22 cellular contexts compared by ENCODE assay signal in genomic region chr1:151135433-151136385, GRCh38. TPM values are rescaled to one million over a fixed set of nuclear protein-coding genes. Genes with fewer than 3 reads are reported as not detected.
DNase-seq lines count a peak whose midpoint lies in the region; ATAC-seq, FAIRE-seq and TF ChIP-seq lines count a peak whose summit lies in the region.
"Had no signal": no experiment of that assay in that cellular context is flagged by ENCODE, and none has a peak within 500 bp of the region (broad histone marks: within the 10 kb centered on the region; RNA-seq: fewer than 3 reads in every experiment).

No MANE protein-coding gene starts in this region.

- WGBS in GM12878 (ENCODE audit: insufficient coverage, insufficient replicate concordance, low lambda C conversion rate, missing lambda C conversion rate): 51% methylated on average over 12 of the region's 12 CpGs

- H3K9ac ChIP-seq in GM12878 (ENCODE audit: control insufficient read depth, insufficient read depth, low read length): no peak overlapping the region

- H4K20me1 ChIP-seq in GM12878 (ENCODE audit: control insufficient read depth, insufficient read depth): no peaks in the 10 kb centered on the region

- no peak for TF ChIP-seq EP300 in GM12878 (IDR thresholded peaks at IDR 0.05; ENCODE audit: borderline replicate concordance in 1 of 2, control insufficient read depth in 1 of 2, low read depth in 2 of 2, low read length in 2 of 2)

- no peak overlapping the region for H3K27ac ChIP-seq in GM12878 (ENCODE audit: control insufficient read depth, insufficient read depth)
- H3K27ac ChIP-seq: A549, ascending aorta, right atrium auricular region had no signal

- H3K4me2 ChIP-seq in GM12878 (ENCODE audit: control insufficient read depth, insufficient read depth): no peak overlapping the region
- H3K4me2 ChIP-seq: A549 had no signal

- CTCF ChIA-PET in activated CD4-positive, alpha-beta T cell treated with anti-CD3 and anti-CD28 coated beads, Interleukin-2, amount 10 ng/mL, durations not matched to agents 7 days and 5 days (lab: Charles Lee): interaction anchor here (1.0 to 2.9 kb wide), 6 partner anchors 8 to 38 kb away, joined by 4 to 11 read pairs (median 4); partner anchors contain the start of gene TNFAIP8L2
- CTCF ChIA-PET in GM12878 (lab: Yijun Ruan, JAX): interaction anchor here (1.5 to 2.6 kb wide), 3 partner anchors 19 to 36 kb away, joined by 4 to 15 read pairs (median 7); no protein-coding TSS in a partner anchor

- POLR2A ChIA-PET in activated CD4-positive, alpha-beta T cell treated with anti-CD3 and anti-CD28 coated beads, Interleukin-2, amount 10 ng/mL, durations not matched to agents 7 days and 5 days (lab: Charles Lee): interaction anchor here (0.6 kb wide), 1 partner anchor 11 kb away, joined by 4 read pairs; the partner anchor contains the start of gene SEMA6C
- POLR2A ChIA-PET in GM12878 (lab: Charles Lee): no interaction called here

- H3K4me3 ChIP-seq in GM12878: no peak overlapping the region
- H3K4me3 ChIP-seq: A549, ascending aorta, right atrium auricular region had no signal

- no peaks in the 10 kb centered on the region for H3K36me3 Mint-ChIP-seq in activated CD4-positive, alpha-beta T cell treated with anti-CD3 and anti-CD28 coated beads, Interleukin-2, amount 10 ng/mL, durations not matched to agents 24 days and 14 days (ENCODE audit: low read depth)
- no peaks in the 10 kb centered on the region for H3K36me3 Mint-ChIP-seq in activated CD4-positive, alpha-beta T cell treated with anti-CD3 and anti-CD28 coated beads, Interleukin-2, amount 10 ng/mL, durations not matched to agents 7 days and 5 days (ENCODE audit: low read depth)
- H3K36me3 Mint-ChIP-seq in stimulated activated effector memory CD8-positive, alpha-beta T cell treated with anti-CD3 and anti-CD28 coated beads, Interleukin-12 subunit alpha, Interleukin-12 subunit beta, amount 100 ng/mL, for 72 hours: no peaks in the 10 kb centered on the region
- H3K36me3 Mint-ChIP-seq: CD14-positive monocyte had no signal

- SMC1A ChIA-PET in GM12878 (lab: Charles Lee; ENCODE audit: uncharacterized antibody, unreplicated experiment): no interaction called here

- H3K4me1 ChIP-seq in GM12878 (ENCODE audit: control insufficient read depth, insufficient read depth, low read length): peaks cover 8% of the 10 kb centered on the region; the same call in 1 of the 2 replicates
- H3K4me1 ChIP-seq: A549, ascending aorta had no signal

- H3K36me3 ChIP-seq in GM12878 (ENCODE audit: control insufficient read depth in 2 of 2, insufficient read depth in 2 of 2, low read length in 1 of 2): no peaks in the 10 kb centered on the region

- no peak overlapping the region for H3K27ac Mint-ChIP-seq in activated CD4-positive, alpha-beta T cell treated with anti-CD3 and anti-CD28 coated beads, Interleukin-2, amount 10 ng/mL, durations not matched to agents 24 days and 14 days
- no peak overlapping the region for H3K27ac Mint-ChIP-seq in activated CD4-positive, alpha-beta T cell treated with anti-CD3 and anti-CD28 coated beads, Interleukin-2, amount 10 ng/mL, durations not matched to agents 7 days and 5 days
- H3K27ac Mint-ChIP-seq in stimulated activated effector memory CD8-positive, alpha-beta T cell treated with anti-CD3 and anti-CD28 coated beads, Interleukin-12 subunit alpha, Interleukin-12 subunit beta, amount 100 ng/mL, for 72 hours: peak overlapping the region; percentile 65
- H3K27ac Mint-ChIP-seq: activated CD4-positive, alpha-beta T cell treated with anti-CD3 and anti-CD28 coated beads for 36 hours had no signal

- no peak for FAIRE-seq in GM12878 (lab: Jason Lieb, UNC)
- FAIRE-seq: A549, colon, urothelium cell line had no signal

- no TSS peak for BruUV-seq in GM12878 (replicated peaks; lab: Mats Ljungman, UMichigan)

- no peak overlapping the region for H3K4me3 Mint-ChIP-seq in activated CD4-positive, alpha-beta T cell treated with anti-CD3 and anti-CD28 coated beads, Interleukin-2, amount 10 ng/mL, durations not matched to agents 24 days and 14 days
- H3K4me3 Mint-ChIP-seq in activated CD4-positive, alpha-beta T cell treated with anti-CD3 and anti-CD28 coated beads, Interleukin-2, amount 10 ng/mL, durations not matched to agents 7 days and 5 days: no peak overlapping the region
- H3K4me3 Mint-ChIP-seq in stimulated activated effector memory CD8-positive, alpha-beta T cell treated with anti-CD3 and anti-CD28 coated beads, Interleukin-12 subunit alpha, Interleukin-12 subunit beta, amount 100 ng/mL, for 72 hours: no peak overlapping the region
- H3K4me3 Mint-ChIP-seq: activated CD4-positive, alpha-beta T cell treated with anti-CD3 and anti-CD28 coated beads for 36 hours; CD14-positive monocyte had no signal

- H3K4me1 Mint-ChIP-seq in activated CD4-positive, alpha-beta T cell treated with anti-CD3 and anti-CD28 coated beads, Interleukin-2, amount 10 ng/mL, durations not matched to agents 24 days and 14 days: peaks cover 6% of the 10 kb centered on the region
- H3K4me1 Mint-ChIP-seq in activated CD4-positive, alpha-beta T cell treated with anti-CD3 and anti-CD28 coated beads, Interleukin-2, amount 10 ng/mL, durations not matched to agents 7 days and 5 days: peaks cover 18% of the 10 kb centered on the region
- no peaks in the 10 kb centered on the region for H3K4me1 Mint-ChIP-seq in stimulated activated effector memory CD8-positive, alpha-beta T cell treated with anti-CD3 and anti-CD28 coated beads, Interleukin-12 subunit alpha, Interleukin-12 subunit beta, amount 100 ng/mL, for 72 hours

- DNase-seq in activated CD4-positive, alpha-beta T cell treated with anti-CD3 and anti-CD28 coated beads, Interleukin-2, amount 10 ng/mL, durations not matched to agents 24 days and 14 days: peak; percentile 59
- DNase-seq in activated CD4-positive, alpha-beta T cell treated with anti-CD3 and anti-CD28 coated beads, Interleukin-2, amount 10 ng/mL, durations not matched to agents 7 days and 5 days: no peak
- no peak for DNase-seq in GM12878 (ENCODE audit: low read depth, low spot score)
- DNase-seq in stimulated activated effector memory CD8-positive, alpha-beta T cell treated with anti-CD3 and anti-CD28 coated beads, Interleukin-12 subunit alpha, Interleukin-12 subunit beta, amount 100 ng/mL, for 72 hours (ENCODE audit: low spot score in 2 of 2): no peak
- DNase-seq in iPS-NIHi7 (ENCODE audit: extremely low spot score): no peak
- DNase-seq: activated CD4-positive, alpha-beta T cell treated with anti-CD3 and anti-CD28 coated beads for 36 hours; activated CD8-positive, alpha-beta memory T cell treated with anti-CD3 and anti-CD28 coated beads, Interleukin-2, amount 50 U/mL, for 48 hours; activated gamma-delta T cell treated with Interleukin-2 at 50 U/mL for 16 hours; DMS79; hippocampal formation; midbrain; NCI-H1694; NCI-H345; SIG-M5 had no signal

- H3K27me3 Mint-ChIP-seq in activated CD4-positive, alpha-beta T cell treated with anti-CD3 and anti-CD28 coated beads, Interleukin-2, amount 10 ng/mL, durations not matched to agents 24 days and 14 days: peaks cover 4% of the 10 kb centered on the region
- H3K27me3 Mint-ChIP-seq in activated CD4-positive, alpha-beta T cell treated with anti-CD3 and anti-CD28 coated beads, Interleukin-2, amount 10 ng/mL, durations not matched to agents 7 days and 5 days: peaks cover 5% of the 10 kb centered on the region
- H3K27me3 Mint-ChIP-seq: activated CD4-positive, alpha-beta T cell treated with anti-CD3 and anti-CD28 coated beads for 36 hours had no signal

- no peaks in the 10 kb centered on the region for H3K9me3 Mint-ChIP-seq in activated CD4-positive, alpha-beta T cell treated with anti-CD3 and anti-CD28 coated beads, Interleukin-2, amount 10 ng/mL, durations not matched to agents 24 days and 14 days
- H3K9me3 Mint-ChIP-seq in activated CD4-positive, alpha-beta T cell treated with anti-CD3 and anti-CD28 coated beads, Interleukin-2, amount 10 ng/mL, durations not matched to agents 7 days and 5 days: no peaks in the 10 kb centered on the region
- H3K9me3 Mint-ChIP-seq in stimulated activated effector memory CD8-positive, alpha-beta T cell treated with anti-CD3 and anti-CD28 coated beads, Interleukin-12 subunit alpha, Interleukin-12 subunit beta, amount 100 ng/mL, for 72 hours: no peaks in the 10 kb centered on the region

- ATAC-seq in GM12878: peak; percentile 22
- no peak for ATAC-seq in stimulated activated effector memory CD8-positive, alpha-beta T cell treated with anti-CD3 and anti-CD28 coated beads, Interleukin-12 subunit alpha, Interleukin-12 subunit beta, amount 100 ng/mL, for 72 hours
- ATAC-seq in HG03025 (IDR thresholded peaks at IDR 0.05; ENCODE audit: low FRiP score, unreplicated experiment): no peak
- ATAC-seq: activated CD4-positive, alpha-beta T cell treated with anti-CD3 and anti-CD28 coated beads for 36 hours had no signal

- RAD21 ChIA-PET in GM12878 (lab: Charles Lee; ENCODE audit: unreplicated experiment): interaction anchor here (1.1 to 1.2 kb wide), 2 partner anchors 21 to 32 kb away, joined by 3 to 5 read pairs; partner anchors contain the start of gene TNFAIP8L2

- TF ChIP-seq CTCF in GM12878 (IDR thresholded peaks at IDR 0.05 in 2 of 3, conservative IDR thresholded peaks at IDR 0.05 in 1 of 3; ENCODE audit: control insufficient read depth in 2 of 3, extremely low read depth in 1 of 3, insufficient read depth in 1 of 3, low read depth in 3 of 3, low read length in 3 of 3): no peak

- intact Hi-C loops in activated CD4-positive, alpha-beta T cell treated with anti-CD3 and anti-CD28 coated beads, Interleukin-2, amount 10 ng/mL, durations not matched to agents 24 days and 14 days (cut with micrococcal nuclease): no loop called here
- intact Hi-C loops in GM12878 (cut with micrococcal nuclease; ENCODE audit: unreplicated experiment): no loop called here

- no peak overlapping the region for H2AFZ ChIP-seq in GM12878 (ENCODE audit: control insufficient read depth, low read depth, low read length)

- in situ Hi-C loops in GM12878 (cut with MboI): no loop called here

- H3K27me3 ChIP-seq in GM12878 (replicated peaks in 1 of 2; ENCODE audit: control insufficient read depth in 2 of 2, insufficient read depth in 2 of 2, low read length in 1 of 2): no peaks in the 10 kb centered on the region
- H3K27me3 ChIP-seq: ascending aorta, right atrium auricular region had no signal

- H3K9me3 ChIP-seq in GM12878 (replicated peaks; ENCODE audit: control insufficient read depth, insufficient read depth, low read length): no peaks in the 10 kb centered on the region
- H3K9me3 ChIP-seq: A549, ascending aorta, right atrium auricular region had no signal

- H3K79me2 ChIP-seq in GM12878 (ENCODE audit: control insufficient read depth, insufficient read depth, low read length): no peaks in the 10 kb centered on the region

- no peak for TF ChIP-seq RAD21 in GM12878 (IDR thresholded peaks at IDR 0.05; ENCODE audit: insufficient read depth, low read depth, low read length)

- TF ChIP-seq POLR2A in GM12878 (IDR thresholded peaks at IDR 0.05; ENCODE audit: low read depth, low read length): no peak

RNA-seq across cellular contexts. Expression of gene SEMA6C, which starts 10.7 kb away (rescaled TPM):
- 2.3 and 2.5 TPM in 2 replicates for total RNA-seq in activated CD4-positive, alpha-beta T cell treated with anti-CD3 and anti-CD28 coated beads, Interleukin-2, amount 10 ng/mL, durations not matched to agents 24 days and 14 days
- total RNA-seq in activated CD4-positive, alpha-beta T cell treated with anti-CD3 and anti-CD28 coated beads, Interleukin-2, amount 10 ng/mL, durations not matched to agents 7 days and 5 days: 1 to 10 TPM; 3.8 TPM
- total RNA-seq in GM12878 (2013; cell fraction: nucleolus; rRNA removed): 0.56 and 1.1 TPM in 2 replicates
- total RNA-seq in GM12878 (2014; rRNA removed) (0.11 and 0.73 TPM in 2 replicates), GM12878 (2014; rRNA removed; fragmentation: Illumina TruSeq; extraction: Trizol) (0.18 and 0.32 TPM in 2 replicates), GM12878 (2021) (1.4 and 1.6 TPM in 2 replicates)
- 0.18 TPM for polyA plus RNA-seq in GM12878 (2011; ENCODE audit: low read depth)
- polyA plus RNA-seq in GM12878 (2011; rRNA removed) (0.07 and 0.18 TPM in 2 replicates), GM12878 (2014; fragmentation: Illumina TruSeq; extraction: Trizol) (0.10 and 0.29 TPM in 2 replicates), GM12878 (2014; fragmentation: Nextera tagmentation; extraction: Ambion mirVana) (under 1 TPM in 1 of 2 experiments, not detected in 1; 0.22 TPM), GM12878 (2014; rRNA removed) (1.1 and 2.2 TPM in 2 replicates), GM12878 (2016; fragmentation: Nextera tagmentation; extraction: Ambion mirVana) (under 1 TPM; 0.13 to 0.34 TPM)
- 0.06 and 0.12 TPM in 2 replicates for polyA plus RNA-seq in GM12878 (2011; cell fraction: cytosol; rRNA removed)
- polyA plus RNA-seq in GM12878 (2011; cell fraction: nucleus; rRNA removed): 1.5 and 1.6 TPM in 2 replicates
- polyA plus RNA-seq in GM12878 (2012): 0.62 and 1.5 TPM in 2 replicates
- 0.05 TPM in 1 of 2 replicates, not detected in the other for polyA minus RNA-seq in GM12878 (2011; rRNA and poly(A)+ RNA removed)
- not detected in 2 replicates for polyA minus RNA-seq in GM12878 (2011; cell fraction: cytosol; rRNA and poly(A)+ RNA removed)
- polyA minus RNA-seq in GM12878 (2011; cell fraction: nucleus; rRNA and poly(A)+ RNA removed): 0.48 TPM in 1 of 2 replicates, not detected in the other

RNA-seq across cellular contexts. Expression of gene TNFAIP8L2, which starts 20.7 kb away (rescaled TPM):
- 29.4 and 32.5 TPM in 2 replicates for total RNA-seq in activated CD4-positive, alpha-beta T cell treated with anti-CD3 and anti-CD28 coated beads, Interleukin-2, amount 10 ng/mL, durations not matched to agents 24 days and 14 days
- 10 to 100 TPM; 33.7 to 38.4 TPM for total RNA-seq in activated CD4-positive, alpha-beta T cell treated with anti-CD3 and anti-CD28 coated beads, Interleukin-2, amount 10 ng/mL, durations not matched to agents 7 days and 5 days
- 15.1 and 17.0 TPM in 2 replicates for total RNA-seq in GM12878 (2013; cell fraction: nucleolus; rRNA removed)
- 13.6 and 14.4 TPM in 2 replicates for total RNA-seq in GM12878 (2014; rRNA removed)
- 9.0 and 10.0 TPM in 2 replicates for total RNA-seq in GM12878 (2014; rRNA removed; fragmentation: Illumina TruSeq; extraction: Trizol)
- 5.4 and 6.2 TPM in 2 replicates for total RNA-seq in GM12878 (2021)
- 3.3 TPM for polyA plus RNA-seq in GM12878 (2011; ENCODE audit: low read depth)
- 12.9 and 16.7 TPM in 2 replicates for polyA plus RNA-seq in GM12878 (2011; rRNA removed)
- 27.1 and 29.4 TPM in 2 replicates for polyA plus RNA-seq in GM12878 (2011; cell fraction: cytosol; rRNA removed)
- 12.8 and 15.2 TPM in 2 replicates for polyA plus RNA-seq in GM12878 (2011; cell fraction: nucleus; rRNA removed)
- polyA plus RNA-seq in GM12878 (2012): 4.4 and 7.0 TPM in 2 replicates
- 7.4 and 7.7 TPM in 2 replicates for polyA plus RNA-seq in GM12878 (2014; fragmentation: Illumina TruSeq; extraction: Trizol)
- 10 to 100 TPM; 23.9 to 26.3 TPM for polyA plus RNA-seq in GM12878 (2014; fragmentation: Nextera tagmentation; extraction: Ambion mirVana)
- polyA plus RNA-seq in GM12878 (2014; rRNA removed): 12.1 and 14.8 TPM in 2 replicates
- 10 to 100 TPM; 12.0 to 15.7 TPM for polyA plus RNA-seq in GM12878 (2016; fragmentation: Nextera tagmentation; extraction: Ambion mirVana)
- polyA minus RNA-seq in GM12878 (2011; rRNA and poly(A)+ RNA removed): 13.5 and 25.8 TPM in 2 replicates
- 3.7 and 5.0 TPM in 2 replicates for polyA minus RNA-seq in GM12878 (2011; cell fraction: cytosol; rRNA and poly(A)+ RNA removed)
- polyA minus RNA-seq in GM12878 (2011; cell fraction: nucleus; rRNA and poly(A)+ RNA removed): 6.0 and 7.1 TPM in 2 replicates
- total RNA-seq: ascending aorta, M059J had no signal
- polyA plus RNA-seq: A549 had no signal

RNA-seq across cellular contexts. Expression of gene LYSMD1, which starts 30.0 kb away (rescaled TPM):
- total RNA-seq in activated CD4-positive, alpha-beta T cell treated with anti-CD3 and anti-CD28 coated beads, Interleukin-2, amount 10 ng/mL, durations not matched to agents 24 days and 14 days: 4.7 and 5.2 TPM in 2 replicates
- 1 to 10 TPM; 4.0 to 4.9 TPM for total RNA-seq in activated CD4-positive, alpha-beta T cell treated with anti-CD3 and anti-CD28 coated beads, Interleukin-2, amount 10 ng/mL, durations not matched to agents 7 days and 5 days
- total RNA-seq in GM12878 (2013; cell fraction: nucleolus; rRNA removed): 3.1 and 4.3 TPM in 2 replicates
- total RNA-seq in GM12878 (2014; rRNA removed): 10.4 and 12.8 TPM in 2 replicates
- 8.2 and 9.6 TPM in 2 replicates for total RNA-seq in GM12878 (2014; rRNA removed; fragmentation: Illumina TruSeq; extraction: Trizol)
- 7.8 and 8.0 TPM in 2 replicates for total RNA-seq in GM12878 (2021)
- polyA plus RNA-seq in GM12878 (2011; ENCODE audit: low read depth): 3.7 TPM
- 5.1 and 6.1 TPM in 2 replicates for polyA plus RNA-seq in GM12878 (2011; rRNA removed)
- polyA plus RNA-seq in GM12878 (2011; cell fraction: cytosol; rRNA removed): 3.9 and 4.1 TPM in 2 replicates
- 4.8 and 5.7 TPM in 2 replicates for polyA plus RNA-seq in GM12878 (2011; cell fraction: nucleus; rRNA removed)
- polyA plus RNA-seq in GM12878 (2012): 5.0 and 6.5 TPM in 2 replicates
- 9.2 and 10.1 TPM in 2 replicates for polyA plus RNA-seq in GM12878 (2014; fragmentation: Illumina TruSeq; extraction: Trizol)
- polyA plus RNA-seq in GM12878 (2014; fragmentation: Nextera tagmentation; extraction: Ambion mirVana): 1 to 10 TPM in 1 of 2 experiments, under 1 TPM in 1; 0.80 to 1.9 TPM
- polyA plus RNA-seq in GM12878 (2014; rRNA removed): 7.5 and 9.2 TPM in 2 replicates
- 1 to 10 TPM; 1.9 to 3.5 TPM for polyA plus RNA-seq in GM12878 (2016; fragmentation: Nextera tagmentation; extraction: Ambion mirVana)
- 4.3 and 4.8 TPM in 2 replicates for polyA minus RNA-seq in GM12878 (2011; rRNA and poly(A)+ RNA removed)
- polyA minus RNA-seq in GM12878 (2011; cell fraction: cytosol; rRNA and poly(A)+ RNA removed): 1.3 and 2.9 TPM in 2 replicates
- 1.5 and 2.6 TPM in 2 replicates for polyA minus RNA-seq in GM12878 (2011; cell fraction: nucleus; rRNA and poly(A)+ RNA removed)

RNA-seq across cellular contexts. Expression of gene SCNM1, which starts 30.2 kb away (rescaled TPM):
- 96.7 and 100 TPM in 2 replicates for total RNA-seq in activated CD4-positive, alpha-beta T cell treated with anti-CD3 and anti-CD28 coated beads, Interleukin-2, amount 10 ng/mL, durations not matched to agents 24 days and 14 days
- 10 to 100 TPM; 63.7 to 70.9 TPM for total RNA-seq in activated CD4-positive, alpha-beta T cell treated with anti-CD3 and anti-CD28 coated beads, Interleukin-2, amount 10 ng/mL, durations not matched to agents 7 days and 5 days
- total RNA-seq in GM12878 (2013; cell fraction: nucleolus; rRNA removed): 29.2 and 35.2 TPM in 2 replicates
- total RNA-seq in GM12878 (2014; rRNA removed) (70.8 and 80.8 TPM in 2 replicates), GM12878 (2014; rRNA removed; fragmentation: Illumina TruSeq; extraction: Trizol) (55.3 and 66.5 TPM in 2 replicates), GM12878 (2021) (47.6 and 51.0 TPM in 2 replicates)
- polyA plus RNA-seq in GM12878 (2011; ENCODE audit: low read depth): 56.3 TPM
- polyA plus RNA-seq in GM12878 (2011; rRNA removed) (19.7 and 25.8 TPM in 2 replicates), GM12878 (2014; fragmentation: Illumina TruSeq; extraction: Trizol) (55.5 and 89.7 TPM in 2 replicates), GM12878 (2014; fragmentation: Nextera tagmentation; extraction: Ambion mirVana) (100 to 1,000 TPM; 191 to 207 TPM), GM12878 (2014; rRNA removed) (43.0 and 45.1 TPM in 2 replicates), GM12878 (2016; fragmentation: Nextera tagmentation; extraction: Ambion mirVana) (10 to 100 TPM; 83.0 to 87.4 TPM)
- 26.1 and 31.0 TPM in 2 replicates for polyA plus RNA-seq in GM12878 (2011; cell fraction: cytosol; rRNA removed)
- 42.0 and 45.0 TPM in 2 replicates for polyA plus RNA-seq in GM12878 (2011; cell fraction: nucleus; rRNA removed)
- 51.0 and 59.7 TPM in 2 replicates for polyA plus RNA-seq in GM12878 (2012)
- 15.1 and 21.2 TPM in 2 replicates for polyA minus RNA-seq in GM12878 (2011; rRNA and poly(A)+ RNA removed)
- 7.3 and 13.4 TPM in 2 replicates for polyA minus RNA-seq in GM12878 (2011; cell fraction: cytosol; rRNA and poly(A)+ RNA removed)
- polyA minus RNA-seq in GM12878 (2011; cell fraction: nucleus; rRNA and poly(A)+ RNA removed): 11.5 and 17.4 TPM in 2 replicates

RNA-seq across cellular contexts. Expression of gene TMOD4, which starts 40.1 kb away (rescaled TPM):
- 1.3 and 1.8 TPM in 2 replicates for total RNA-seq in activated CD4-positive, alpha-beta T cell treated with anti-CD3 and anti-CD28 coated beads, Interleukin-2, amount 10 ng/mL, durations not matched to agents 24 days and 14 days
- total RNA-seq in activated CD4-positive, alpha-beta T cell treated with anti-CD3 and anti-CD28 coated beads, Interleukin-2, amount 10 ng/mL, durations not matched to agents 7 days and 5 days: 1 to 10 TPM; 2.0 to 2.7 TPM
- total RNA-seq in GM12878 (2013; cell fraction: nucleolus; rRNA removed): not detected in 2 replicates
- total RNA-seq in GM12878 (2014; rRNA removed) (0.38 and 0.56 TPM in 2 replicates), GM12878 (2014; rRNA removed; fragmentation: Illumina TruSeq; extraction: Trizol) (not detected in 2 replicates), GM12878 (2021) (1.2 TPM in 1 of 2 replicates, not detected in the other)
- polyA plus RNA-seq in GM12878 (2011; ENCODE audit: low read depth): not detected
- polyA plus RNA-seq in GM12878 (2011; rRNA removed) (0.98 and 1.4 TPM in 2 replicates), GM12878 (2014; fragmentation: Illumina TruSeq; extraction: Trizol) (0.38 and 1.1 TPM in 2 replicates), GM12878 (2014; fragmentation: Nextera tagmentation; extraction: Ambion mirVana) (under 1 TPM; 0.45 to 0.51 TPM), GM12878 (2014; rRNA removed) (0.41 and 0.43 TPM in 2 replicates), GM12878 (2016; fragmentation: Nextera tagmentation; extraction: Ambion mirVana) (under 1 TPM; 0.30 to 0.50 TPM)
- 0.15 and 0.69 TPM in 2 replicates for polyA plus RNA-seq in GM12878 (2011; cell fraction: cytosol; rRNA removed)
- 2.1 and 2.4 TPM in 2 replicates for polyA plus RNA-seq in GM12878 (2011; cell fraction: nucleus; rRNA removed)
- polyA plus RNA-seq in GM12878 (2012): 0.39 and 1.8 TPM in 2 replicates
- 3.8 TPM in 1 of 2 replicates, not detected in the other for polyA minus RNA-seq in GM12878 (2011; rRNA and poly(A)+ RNA removed)
- not detected in 2 replicates for polyA minus RNA-seq in GM12878 (2011; cell fraction: cytosol; rRNA and poly(A)+ RNA removed)
- not detected in 2 replicates for polyA minus RNA-seq in GM12878 (2011; cell fraction: nucleus; rRNA and poly(A)+ RNA removed)
- total RNA-seq: ascending aorta, M059J, right atrium auricular region had no signal
- polyA plus RNA-seq: CD14-positive monocyte had no signal
